In the genomic region with DNA sequence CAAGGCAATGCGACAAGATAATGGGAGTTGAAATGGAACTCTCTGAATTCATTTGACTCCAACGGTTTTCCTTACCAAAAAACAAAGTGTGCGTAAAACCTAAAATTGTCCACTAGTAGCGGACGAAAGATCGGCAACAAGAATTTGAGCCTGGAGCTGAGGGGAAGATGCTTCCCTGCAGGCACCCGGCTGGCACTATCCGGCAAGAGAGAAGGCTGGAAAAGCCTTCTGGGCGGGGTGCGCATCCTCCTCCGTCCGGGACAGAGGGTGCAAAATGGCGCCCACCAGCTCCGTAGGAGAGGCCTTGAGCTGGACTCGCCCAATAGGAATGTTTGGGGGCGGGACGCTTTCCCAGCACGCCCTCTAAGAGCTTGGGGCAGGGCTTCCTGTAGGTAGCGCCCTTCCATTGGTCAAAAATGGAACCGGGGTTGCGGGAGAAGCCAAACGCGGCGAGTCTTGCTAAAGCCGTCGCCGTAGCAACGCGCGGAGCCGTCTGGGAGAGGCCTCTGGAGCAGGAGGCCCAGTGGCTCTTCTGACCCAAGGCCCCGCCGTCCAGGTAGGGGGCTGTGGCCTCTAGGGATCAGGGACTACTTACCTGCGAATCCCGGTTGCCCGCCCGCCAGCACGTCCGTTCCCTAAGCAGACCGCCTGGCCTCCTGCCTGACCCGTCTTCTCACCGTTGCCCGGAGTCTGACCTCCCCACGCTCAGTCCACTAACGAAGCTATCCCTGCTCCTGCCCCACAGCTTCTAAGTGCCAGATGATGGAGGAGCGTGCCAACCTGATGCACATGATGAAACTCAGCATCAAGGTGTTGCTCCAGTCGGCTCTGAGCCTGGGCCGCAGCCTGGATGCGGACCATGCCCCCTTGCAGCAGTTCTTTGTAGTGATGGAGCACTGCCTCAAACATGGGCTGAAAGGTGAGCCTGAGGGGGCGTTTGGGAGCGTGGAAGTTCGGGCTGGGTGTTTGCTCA, we compare ENCODE assay signal across 8 cellular contexts. TPM values are rescaled to one million over a fixed set of nuclear protein-coding genes. Genes with fewer than 3 reads are reported as not detected.
A peak's percentile ranks its signal among the peaks of the same experiment; 100 is the strongest.
DNase-seq lines count a peak whose midpoint lies in the region; ATAC-seq and TF ChIP-seq lines count a peak whose summit lies in the region.

No MANE protein-coding gene starts in this region.

- peak overlapping the region; percentile 90 for H3K9ac ChIP-seq in NT2/D1 (ENCODE audit: insufficient read length, low read depth)

- peak overlapping the region; percentile 90 for H3K4me3 Mint-ChIP-seq in activated T-helper 2 cell treated with anti-CD3 and anti-CD28 coated beads, Interferon-gamma antibody, Interleukin-2, Interleukin-4, amounts not matched to agents 10 μg/mL and 5 μg/mL and 100 μg/mL, durations not matched to agents 14 hours and 24 hours and 36 hours (ENCODE audit: low read depth)
- H3K4me3 Mint-ChIP-seq in naive thymus-derived CD4-positive, alpha-beta T cell = peak overlapping the region; percentile 85 to 95 (median 91)
- H3K4me3 Mint-ChIP-seq in stimulated activated effector memory CD8-positive, alpha-beta T cell treated with anti-CD3 and anti-CD28 coated beads, Interleukin-12 subunit alpha, Interleukin-12 subunit beta, amount 100 ng/mL, for 72 hours = peak overlapping the region; percentile 82

- ATAC-seq in HG03460 (IDR thresholded peaks at IDR 0.05; ENCODE audit: unreplicated experiment) = peak; percentile 99
- ATAC-seq in naive thymus-derived CD4-positive, alpha-beta T cell = peak; percentile 100
- peak; percentile 100 for ATAC-seq in stimulated activated effector memory CD8-positive, alpha-beta T cell treated with anti-CD3 and anti-CD28 coated beads, Interleukin-12 subunit alpha, Interleukin-12 subunit beta, amount 100 ng/mL, for 72 hours

- H3K27ac Mint-ChIP-seq in activated T-helper 2 cell treated with anti-CD3 and anti-CD28 coated beads, Interferon-gamma antibody, Interleukin-2, Interleukin-4, amounts not matched to agents 10 μg/mL and 5 μg/mL and 100 μg/mL, durations not matched to agents 14 hours and 24 hours and 36 hours = peak overlapping the region; percentile 77
- H3K27ac Mint-ChIP-seq in naive thymus-derived CD4-positive, alpha-beta T cell = peak overlapping the region; percentile 81 to 96 (median 93)
- peak overlapping the region; percentile 90 for H3K27ac Mint-ChIP-seq in stimulated activated effector memory CD8-positive, alpha-beta T cell treated with anti-CD3 and anti-CD28 coated beads, Interleukin-12 subunit alpha, Interleukin-12 subunit beta, amount 100 ng/mL, for 72 hours

- peaks cover 20% of the 10 kb centered on the region for H3K4me1 Mint-ChIP-seq in activated T-helper 2 cell treated with anti-CD3 and anti-CD28 coated beads, Interferon-gamma antibody, Interleukin-2, Interleukin-4, amounts not matched to agents 10 μg/mL and 5 μg/mL and 100 μg/mL, durations not matched to agents 14 hours and 24 hours and 36 hours (ENCODE audit: low read depth)
- peaks cover 11 to 46% (median 32%) of the 10 kb centered on the region in 7 donors for H3K4me1 Mint-ChIP-seq in naive thymus-derived CD4-positive, alpha-beta T cell
- peaks cover 9% of the 10 kb centered on the region for H3K4me1 Mint-ChIP-seq in stimulated activated effector memory CD8-positive, alpha-beta T cell treated with anti-CD3 and anti-CD28 coated beads, Interleukin-12 subunit alpha, Interleukin-12 subunit beta, amount 100 ng/mL, for 72 hours

- TF ChIP-seq CTCF in AG10803 (conservative IDR thresholded peaks at IDR 0.05; ENCODE audit: low read length) = no peak
- TF ChIP-seq CTCF in fibroblast of mammary gland (conservative IDR thresholded peaks at IDR 0.05; ENCODE audit: control insufficient read depth, insufficient read depth, low read depth, low read length) = no peak

- peaks cover 37% of the 10 kb centered on the region for H3K36me3 Mint-ChIP-seq in activated T-helper 2 cell treated with anti-CD3 and anti-CD28 coated beads, Interferon-gamma antibody, Interleukin-2, Interleukin-4, amounts not matched to agents 10 μg/mL and 5 μg/mL and 100 μg/mL, durations not matched to agents 14 hours and 24 hours and 36 hours (ENCODE audit: low read depth)
- peaks cover 0 to 26% (median 12%) of the 10 kb centered on the region in 5 donors for H3K36me3 Mint-ChIP-seq in naive thymus-derived CD4-positive, alpha-beta T cell
- peaks cover 74% of the 10 kb centered on the region for H3K36me3 Mint-ChIP-seq in stimulated activated effector memory CD8-positive, alpha-beta T cell treated with anti-CD3 and anti-CD28 coated beads, Interleukin-12 subunit alpha, Interleukin-12 subunit beta, amount 100 ng/mL, for 72 hours

- CTCF ChIA-PET in naive thymus-derived CD4-positive, alpha-beta T cell (lab: Charles Lee) = interaction anchor here (0.6 to 1.2 kb wide), 2 partner anchors 52 to 64 kb away, joined by 5 read pairs; partner anchors contain the start of gene HNRNPH1

- H3K27ac ChIP-seq in naive thymus-derived CD4-positive, alpha-beta T cell (ENCODE audit: low read depth, low read length) = peak overlapping the region; percentile 70

- H3K4me1 ChIP-seq in NT2/D1 (ENCODE audit: insufficient read depth, insufficient read length) = no peaks in the 10 kb centered on the region
- peaks cover 3 to 4% of the 10 kb centered on the region in 2 donors for H3K4me1 ChIP-seq in naive thymus-derived CD4-positive, alpha-beta T cell (ENCODE audit: control insufficient read depth in 2 of 2, insufficient read depth in 2 of 2, low read length in 2 of 2)

- H3K9me3 Mint-ChIP-seq in activated T-helper 2 cell treated with anti-CD3 and anti-CD28 coated beads, Interferon-gamma antibody, Interleukin-2, Interleukin-4, amounts not matched to agents 10 μg/mL and 5 μg/mL and 100 μg/mL, durations not matched to agents 14 hours and 24 hours and 36 hours = no peaks in the 10 kb centered on the region
- H3K9me3 Mint-ChIP-seq in naive thymus-derived CD4-positive, alpha-beta T cell = no peaks in the 10 kb centered on the region
- no peaks in the 10 kb centered on the region for H3K9me3 Mint-ChIP-seq in stimulated activated effector memory CD8-positive, alpha-beta T cell treated with anti-CD3 and anti-CD28 coated beads, Interleukin-12 subunit alpha, Interleukin-12 subunit beta, amount 100 ng/mL, for 72 hours

- peak; percentile 99 for DNase-seq in AG10803 (ENCODE audit: low read depth)
- DNase-seq in GM19240 (ENCODE audit: insufficient read length, low spot score) = peak; percentile 53
- peak; percentile 97 for DNase-seq in NT2/D1 (ENCODE audit: low read depth, low spot score)
- peak; percentile 92 for DNase-seq in activated T-helper 2 cell treated with anti-CD3 and anti-CD28 coated beads, Interferon-gamma antibody, Interleukin-2, Interleukin-4, amounts not matched to agents 10 μg/mL and 5 μg/mL and 100 μg/mL, durations not matched to agents 14 hours and 24 hours and 36 hours (ENCODE audit: low spot score)
- DNase-seq in fibroblast of mammary gland (ENCODE audit: low read depth) = peak; percentile 98
- peak; percentile 77 to 97 (median 86) for DNase-seq in naive thymus-derived CD4-positive, alpha-beta T cell
- DNase-seq in stimulated activated effector memory CD8-positive, alpha-beta T cell treated with anti-CD3 and anti-CD28 coated beads, Interleukin-12 subunit alpha, Interleukin-12 subunit beta, amount 100 ng/mL, for 72 hours (ENCODE audit: low spot score in 2 of 2) = peak; percentile 57 to 92

- H3K36me3 ChIP-seq in NT2/D1 (ENCODE audit: insufficient read depth, insufficient read length, low read length) = peaks cover 30% of the 10 kb centered on the region
- peaks cover 0 to 15% (median 13%) of the 10 kb centered on the region in 3 experiments for H3K36me3 ChIP-seq in naive thymus-derived CD4-positive, alpha-beta T cell (ENCODE audit: control insufficient read depth in 2 of 3, insufficient read depth in 3 of 3, low read length in 3 of 3)

- H3K27me3 Mint-ChIP-seq in activated T-helper 2 cell treated with anti-CD3 and anti-CD28 coated beads, Interferon-gamma antibody, Interleukin-2, Interleukin-4, amounts not matched to agents 10 μg/mL and 5 μg/mL and 100 μg/mL, durations not matched to agents 14 hours and 24 hours and 36 hours (ENCODE audit: low read depth) = no peaks in the 10 kb centered on the region
- H3K27me3 Mint-ChIP-seq in naive thymus-derived CD4-positive, alpha-beta T cell = no peaks in the 10 kb centered on the region

- no peaks in the 10 kb centered on the region for H3K9me3 ChIP-seq in NT2/D1 (ENCODE audit: insufficient read depth, low read length)
- H3K9me3 ChIP-seq in naive thymus-derived CD4-positive, alpha-beta T cell (ENCODE audit: control insufficient read depth in 2 of 3, low read length in 3 of 3) = no peaks in the 10 kb centered on the region

- no peaks in the 10 kb centered on the region for H3K27me3 ChIP-seq in NT2/D1 (ENCODE audit: insufficient read depth, insufficient read length)
- no peaks in the 10 kb centered on the region for H3K27me3 ChIP-seq in naive thymus-derived CD4-positive, alpha-beta T cell (ENCODE audit: control insufficient read depth in 2 of 2, insufficient read depth in 2 of 2, low read length in 2 of 2)

- POLR2A ChIA-PET in naive thymus-derived CD4-positive, alpha-beta T cell (lab: Charles Lee) = interaction anchor here (0.6 to 4.0 kb wide), 16 partner anchors 8 to 261 kb away, joined by 3 to 72 read pairs (median 4); partner anchors contain the start of genes HNRNPH1, MAML1, RUFY1 and SQSTM1

- intact Hi-C loops in activated T-helper 2 cell treated with anti-CD3 and anti-CD28 coated beads, Interferon-gamma antibody, Interleukin-2, Interleukin-4, amounts not matched to agents 10 μg/mL and 5 μg/mL and 100 μg/mL, durations not matched to agents 14 hours and 24 hours and 36 hours (cut with micrococcal nuclease) = loop anchor here (1.0 to 10.0 kb wide), 5 partner anchors 8 to 935 kb away; partner anchors contain the start of genes CNOT6, HNRNPH1, MAML1 and SQSTM1
- intact Hi-C loops in naive thymus-derived CD4-positive, alpha-beta T cell (cut with micrococcal nuclease) = loop anchor here (1.0 to 10.0 kb wide), 13 partner anchors 8 to 1355 kb away; partner anchors contain the start of genes CANX (in 2 of the 2), HNRNPAB (in 2 of the 2), HNRNPH1 (in 2 of the 2) and SQSTM1 (in 2 of the 2)

- peak overlapping the region; percentile 86 for H3K4me3 ChIP-seq in AG10803 (ENCODE audit: low read length)
- peak overlapping the region; percentile 84 for H3K4me3 ChIP-seq in NT2/D1 (ENCODE audit: insufficient read length, low read depth)
- H3K4me3 ChIP-seq in fibroblast of mammary gland (ENCODE audit: control insufficient read depth, low read depth, low read length) = peak overlapping the region; percentile 81
- H3K4me3 ChIP-seq in naive thymus-derived CD4-positive, alpha-beta T cell (ENCODE audit: low read length) = peak overlapping the region; percentile 75

RNA-seq across cellular contexts. Expression of gene RUFY1, which starts 9.2 kb away (rescaled TPM):
- 40.2 and 42.0 TPM in 2 replicates for total RNA-seq in activated T-helper 2 cell treated with anti-CD3 and anti-CD28 coated beads, Interferon-gamma antibody, Interleukin-2, Interleukin-4, amounts not matched to agents 10 μg/mL and 5 μg/mL and 100 μg/mL, durations not matched to agents 14 hours and 24 hours and 36 hours
- 10 to 100 TPM; 31.8 to 63.0 (median 52.3) TPM for total RNA-seq in naive thymus-derived CD4-positive, alpha-beta T cell
- 10 to 100 TPM; 21.0 to 34.6 TPM for polyA plus RNA-seq in naive thymus-derived CD4-positive, alpha-beta T cell

Comparison
In these comparisons a context has a peak if more than half of its experiments do, and no peak if none do; other contexts are left out.
1. Peak in every context shown above with its lines: DNase-seq, ATAC-seq, H3K4me3 ChIP-seq and H3K27ac ChIP-seq.